10 cellular contexts compared by ENCODE assay signal in genomic region chr4:112284166-112284565, GRCh38. TPM values are rescaled to one million over a fixed set of nuclear protein-coding genes. Genes with fewer than 3 reads are reported as not detected.
DNase-seq lines count a peak whose midpoint lies in the region; ATAC-seq, FAIRE-seq and TF ChIP-seq lines count a peak whose summit lies in the region.
"Had no signal": no experiment of that assay in that cellular context is flagged by ENCODE, and none has a peak within 500 bp of the region (broad histone marks: within the 10 kb centered on the region; RNA-seq: fewer than 3 reads in every experiment).

No MANE protein-coding gene starts in this region.

- H3K18ac ChIP-seq in mesenchymal stem cell (ENCODE audit: low read depth in 1 of 2, low read length in 2 of 2), result peak overlapping the region in 1 of 2 experiments; percentile 48

- ATAC-seq in HCT116, result no peak
- ATAC-seq in HG03354 (IDR thresholded peaks at IDR 0.05; ENCODE audit: poor library complexity, severe bottlenecking, unreplicated experiment), result no peak
- no peak for ATAC-seq in GM19324 (IDR thresholded peaks at IDR 0.05; ENCODE audit: low FRiP score, unreplicated experiment)

- H3K27ac ChIP-seq in AG04450 (ENCODE audit: low read depth, low read length) (peak overlapping the region; percentile 24), HCT116 (ENCODE audit: low read depth, low read length) (no peak overlapping the region), ascending aorta (peak overlapping the region; percentile 80 to 82), mesenchymal stem cell (ENCODE audit: low read length, poor library complexity, severe bottlenecking) (peak overlapping the region; percentile 25)

- no peak overlapping the region for H2BK120ac ChIP-seq in mesenchymal stem cell (ENCODE audit: low read depth, low read length)

- H2BK12ac ChIP-seq in mesenchymal stem cell (ENCODE audit: low read length in 2 of 2), result no peak overlapping the region

- H4K91ac ChIP-seq in mesenchymal stem cell (ENCODE audit: low read length), result no peak overlapping the region

- BruUV-seq in HCT116 (replicated peaks; lab: Mats Ljungman, UMichigan), result no TSS peak

- peaks cover 64% of the 10 kb centered on the region for H3K79me2 ChIP-seq in HCT116 (ENCODE audit: insufficient read depth, low read length)

- RAD21 ChIA-PET in HCT116 (lab: Charles Lee; ENCODE audit: low non-redundant PET in 1 of 2, low total read pairs in 2 of 2, uncharacterized antibody in 2 of 2, unreplicated experiment in 2 of 2), result no interaction called here

- CTCF ChIA-PET in AG04450 (lab: Charles Lee) (interaction anchor here (0.6 to 1.4 kb wide), 3 partner anchors 17 to 184 kb away, joined by 3 to 4 read pairs (median 3); no protein-coding TSS in a partner anchor), HCT116 (lab: Charles Lee) (no interaction called here)

- TF ChIP-seq CTCF in AG04450 (IDR thresholded peaks at IDR 0.05; ENCODE audit: low read depth, low read length) (no peak), HCT116 (IDR thresholded peaks at IDR 0.05 in 2 of 3, conservative IDR thresholded peaks at IDR 0.05 in 1 of 3; ENCODE audit: borderline replicate concordance in 1 of 3, insufficient read depth in 1 of 3, low read depth in 2 of 3, low read length in 2 of 3) (no peak), ascending aorta (IDR thresholded peaks at IDR 0.05) (no peak)

- H3K9me3 ChIP-seq in AG04450 (ENCODE audit: control insufficient read depth, insufficient read depth, low read length), result no peaks in the 10 kb centered on the region; the same call in 1 of the 2 replicates
- H3K9me3 ChIP-seq in HCT116 (ENCODE audit: control insufficient read depth in 1 of 2, insufficient read depth in 1 of 2, low read depth in 1 of 2, low read length in 2 of 2), result no peaks in the 10 kb centered on the region
- no peaks in the 10 kb centered on the region for H3K9me3 ChIP-seq in ascending aorta
- H3K9me3 ChIP-seq in mesenchymal stem cell (ENCODE audit: control insufficient read depth, low read length), result no peaks in the 10 kb centered on the region

- H3K4me2 ChIP-seq in HCT116 (ENCODE audit: low read length) (peak overlapping the region; percentile 99), mesenchymal stem cell (ENCODE audit: low read length, poor library complexity, severe bottlenecking) (peak overlapping the region; percentile 82)

- H2AFZ ChIP-seq in HCT116 (ENCODE audit: low read depth, low read length, poor library complexity, severe bottlenecking) (no peak overlapping the region), mesenchymal stem cell (ENCODE audit: low read depth, low read length) (no peak overlapping the region)

- no peak overlapping the region for H3K14ac ChIP-seq in mesenchymal stem cell (ENCODE audit: low read length in 2 of 2)

- H3K27me3 ChIP-seq in AG04450 (ENCODE audit: control insufficient read depth, insufficient read depth, low read length) (no peaks in the 10 kb centered on the region), HCT116 (ENCODE audit: insufficient read depth, low read length) (no peaks in the 10 kb centered on the region), ascending aorta (no peaks in the 10 kb centered on the region), mesenchymal stem cell (ENCODE audit: control insufficient read depth in 1 of 2, insufficient read depth in 1 of 2, low read length in 2 of 2) (no peaks in the 10 kb centered on the region)

- POLR2A ChIA-PET in AG04450 (lab: Yijun Ruan, JAX) (no interaction called here), HCT116 (lab: Charles Lee) (no interaction called here)

- peak overlapping the region; percentile 91 for H3K9ac ChIP-seq in HCT116 (ENCODE audit: low read length)
- peak overlapping the region; percentile 86 for H3K9ac ChIP-seq in mesenchymal stem cell (ENCODE audit: low read length)

- H2BK15ac ChIP-seq in mesenchymal stem cell (ENCODE audit: low read depth, poor library complexity, severe bottlenecking), result no peak overlapping the region

- no peak for FAIRE-seq in HTR-8/SVneo (lab: Jason Lieb, UNC)

- H4K8ac ChIP-seq in mesenchymal stem cell (ENCODE audit: low read length), result no peak overlapping the region

- DNase-seq in AG04450 (ENCODE audit: low read depth, low spot score), result no peak
- DNase-seq in HCT116 (ENCODE audit: low read depth, low spot score), result no peak
- DNase-seq in ascending aorta (ENCODE audit: low spot score in 2 of 2), result no peak
- DNase-seq in mesenchymal stem cell, result peak; percentile 30
- no peak for DNase-seq in HTR-8/SVneo (ENCODE audit: insufficient read length, low spot score)
- DNase-seq in activated CD8-positive, alpha-beta memory T cell treated with anti-CD3 and anti-CD28 coated beads for 24 hours, result no peak
- DNase-seq: activated CD4-positive, alpha-beta T cell treated with anti-CD3 and anti-CD28 coated beads, Interleukin-2, amount 50 U/mL, for 48 hours; stimulated activated CD4-positive, alpha-beta T cell treated with anti-CD3 and anti-CD28 coated beads, Interleukin-4, amount 100 ng/mL, for 1 hour had no signal

- H3K4me1 ChIP-seq in HCT116 (ENCODE audit: control insufficient read depth in 1 of 2, insufficient read depth in 2 of 2, low read length in 2 of 2) (peaks cover 9 to 19% of the 10 kb centered on the region in 2 experiments; a peak in 3 of 4 replicates), ascending aorta (peaks cover under 1 to 5% of the 10 kb centered on the region in 2 donors), mesenchymal stem cell (ENCODE audit: control insufficient read depth, insufficient read depth, low read depth, low read length) (peaks cover 9% of the 10 kb centered on the region)

- H3K4ac ChIP-seq in mesenchymal stem cell (ENCODE audit: low read depth in 1 of 2, low read length in 2 of 2), result no peak overlapping the region

- intact Hi-C loops in HCT116 (cut with micrococcal nuclease) (no loop called here), ascending aorta (cut with DNase I) (no loop called here)

- H3K79me1 ChIP-seq in mesenchymal stem cell (replicated peaks; ENCODE audit: low read length, poor library complexity, severe bottlenecking), result peaks cover 14% of the 10 kb centered on the region

- H3K36me3 ChIP-seq in HCT116 (ENCODE audit: control insufficient read depth in 1 of 2, insufficient read depth in 2 of 2, low read length in 2 of 2) (peaks cover 0 to 9% of the 10 kb centered on the region in 2 experiments; a peak in 1 of 4 replicates), ascending aorta (no peaks in the 10 kb centered on the region), mesenchymal stem cell (ENCODE audit: control insufficient read depth in 1 of 2, insufficient read depth in 2 of 2, low read depth in 1 of 2, low read length in 2 of 2) (no peaks in the 10 kb centered on the region)

- H3K23ac ChIP-seq in mesenchymal stem cell (ENCODE audit: low read length in 2 of 2), result no peak overlapping the region

- no peak overlapping the region for H2AK5ac ChIP-seq in mesenchymal stem cell (ENCODE audit: low read length, severe bottlenecking)

- no peak for TF ChIP-seq POLR2A in HCT116 (IDR thresholded peaks at IDR 0.05; ENCODE audit: borderline replicate concordance, extremely low read depth, insufficient read depth, insufficient read length)

- no peaks in the 10 kb centered on the region for H4K20me1 ChIP-seq in HCT116 (ENCODE audit: insufficient read depth)

- no peak for TF ChIP-seq RAD21 in HCT116 (IDR thresholded peaks at IDR 0.05; ENCODE audit: low read depth)

- no peaks in the 10 kb centered on the region for H3K9me2 ChIP-seq in HCT116 (ENCODE audit: insufficient read depth)

- no peak overlapping the region for H2BK5ac ChIP-seq in mesenchymal stem cell (ENCODE audit: low read depth, low read length, poor library complexity, severe bottlenecking)

- 47% methylated on average over 5 of the region's 6 CpGs for WGBS in mesenchymal stem cell

- H3K4me3 ChIP-seq in AG04450 (ENCODE audit: low read depth, low read length), result peak overlapping the region; percentile 79
- H3K4me3 ChIP-seq in HCT116 (replicated peaks in 1 of 2; ENCODE audit: low read depth in 1 of 2, low read length in 2 of 2), result peak overlapping the region; percentile 70 to 89
- peak overlapping the region; percentile 75 to 82 for H3K4me3 ChIP-seq in ascending aorta
- peak overlapping the region in 1 of 2 experiments; percentile 91 for H3K4me3 ChIP-seq in mesenchymal stem cell (ENCODE audit: insufficient read depth in 1 of 2, low read depth in 1 of 2, low read length in 2 of 2)

TF ChIP-seq in HCT116, 20 proteins besides CTCF, POLR2A, EP300 and RAD21:
- TF ChIP-seq CBX3 (IDR thresholded peaks at IDR 0.05; ENCODE audit: low read depth) (no peak), ZNF274 (IDR thresholded peaks at IDR 0.05; ENCODE audit: low read depth, low read length) (no peak), ZFX (IDR thresholded peaks at IDR 0.05) (no peak), CEBPB (IDR thresholded peaks at IDR 0.05; ENCODE audit: low read depth) (no peak), SP1 (IDR thresholded peaks at IDR 0.05; ENCODE audit: low read depth) (no peak), ELF1 (IDR thresholded peaks at IDR 0.05; ENCODE audit: borderline replicate concordance, low read depth) (no peak)

RNA-seq across cellular contexts. Expression of gene TIFA, which starts 1.5 kb away (rescaled TPM):
- polyA plus RNA-seq in AG04450 (2011; rRNA removed), result 8.8 and 10.9 TPM in 2 replicates
- polyA minus RNA-seq in AG04450 (2011; rRNA and poly(A)+ RNA removed), result 2.9 and 5.3 TPM in 2 replicates
- total RNA-seq in HCT116 (2021; ENCODE audit: unreplicated experiment) (29.2 TPM), ascending aorta (11.3 TPM)
- polyA plus RNA-seq in HCT116 (2012), result 5.8 and 10.2 TPM in 2 replicates
- polyA plus RNA-seq in mesenchymal stem cell (2013, experiment 1 of 2), result 1.9 TPM
- polyA plus RNA-seq in mesenchymal stem cell (2013, experiment 2 of 2), result 2.4 TPM

RNA-seq across cellular contexts. Expression of gene ALPK1, which starts 13.0 kb away (rescaled TPM):
- 11.5 and 14.0 TPM in 2 replicates for polyA plus RNA-seq in AG04450 (2011; rRNA removed)
- polyA minus RNA-seq in AG04450 (2011; rRNA and poly(A)+ RNA removed), result 14.1 and 22.3 TPM in 2 replicates
- total RNA-seq in HCT116 (2021; ENCODE audit: unreplicated experiment) (21.3 TPM), ascending aorta (8.7 TPM)
- 11.7 and 11.9 TPM in 2 replicates for polyA plus RNA-seq in HCT116 (2012)
- 3.2 TPM for polyA plus RNA-seq in mesenchymal stem cell (2013, experiment 1 of 2)
- 3.1 TPM for polyA plus RNA-seq in mesenchymal stem cell (2013, experiment 2 of 2)

RNA-seq across cellular contexts. Expression of gene AP1AR, which starts 52.6 kb away (rescaled TPM):
- 7.6 and 11.8 TPM in 2 replicates for polyA plus RNA-seq in AG04450 (2011; rRNA removed)
- polyA minus RNA-seq in AG04450 (2011; rRNA and poly(A)+ RNA removed), result 2.7 and 4.0 TPM in 2 replicates
- 56.7 TPM for total RNA-seq in HCT116 (2021; ENCODE audit: unreplicated experiment)
- polyA plus RNA-seq in HCT116 (2012), result 17.8 and 21.3 TPM in 2 replicates
- total RNA-seq in ascending aorta, result 7.0 TPM
- 11.8 TPM for polyA plus RNA-seq in mesenchymal stem cell (2013, experiment 1 of 2)
- polyA plus RNA-seq in mesenchymal stem cell (2013, experiment 2 of 2), result 11.9 TPM
